Comparison of ENCODE assay signal across 8 cellular contexts in genomic region chr20:63434599-63435378, GRCh38. TPM values are rescaled to one million over a fixed set of nuclear protein-coding genes. Genes with fewer than 3 reads are reported as not detected.
DNase-seq lines count a peak whose midpoint lies in the region; ATAC-seq and FAIRE-seq lines count a peak whose summit lies in the region.

No MANE protein-coding gene starts in this region.

- ATAC-seq in HG02642 (IDR thresholded peaks at IDR 0.05; ENCODE audit: poor library complexity, unreplicated experiment), result no peak

- in situ Hi-C loops in SK-MEL-5 (cut with HindIII; ENCODE audit: low pct_unique_long_range_greater_than_20kb, low sequenced_read_pairs), result no loop called here

- peak; percentile 86 for DNase-seq in DMS153 treated with DMSO at 0.1 percent for 48 hours (lab: John Stamatoyannopoulos, UW; ENCODE audit: unreplicated experiment)
- peak; percentile 83 for DNase-seq in Jurkat, Clone E6-1 (ENCODE audit: low read depth, low spot score)
- DNase-seq in SK-MEL-5 (ENCODE audit: low read depth, low spot score), result peak; percentile 86
- peak; percentile 61 for DNase-seq in activated gamma-delta T cell treated with anti-CD3 and anti-CD28 coated beads, Interleukin-2, amount 50 U/mL, for 16 hours (ENCODE audit: low read depth)
- peak; percentile 85 for DNase-seq in germinal center (ENCODE audit: low spot score)
- peak; percentile 56 to 96 (median 78) for DNase-seq in posterior cingulate gyrus
- DNase-seq in urothelium cell line (ENCODE audit: low spot score), result peak; percentile 91

- intact Hi-C loops in posterior cingulate gyrus (cut with DNase I), result no loop called here

- peak; percentile 99 for FAIRE-seq in urothelium cell line (lab: Jason Lieb, UNC)

- no peak overlapping the region for H3K4me3 ChIP-seq in Jurkat, Clone E6-1 (ENCODE audit: low read length)

RNA-seq across cellular contexts. Expression of gene KCNQ2, which starts 37.7 kb away (rescaled TPM):
- polyA plus RNA-seq in Jurkat, Clone E6-1 (2012; ENCODE audit: insufficient read depth, insufficient read length), result 6.5 TPM
- total RNA-seq in SK-MEL-5 (2014; rRNA removed; shearing (Covaris generic)), result 4.3 and 6.2 TPM in 2 replicates
- polyA plus RNA-seq in SK-MEL-5 (2015; cell fraction: cytosol; rRNA removed), result 7.0 and 10.3 TPM in 2 replicates
- 4.9 and 13.5 TPM in 2 replicates for polyA plus RNA-seq in SK-MEL-5 (2015; cell fraction: nucleus; rRNA removed)
